1 cellular context compared by ENCODE assay signal in the genomic region with DNA sequence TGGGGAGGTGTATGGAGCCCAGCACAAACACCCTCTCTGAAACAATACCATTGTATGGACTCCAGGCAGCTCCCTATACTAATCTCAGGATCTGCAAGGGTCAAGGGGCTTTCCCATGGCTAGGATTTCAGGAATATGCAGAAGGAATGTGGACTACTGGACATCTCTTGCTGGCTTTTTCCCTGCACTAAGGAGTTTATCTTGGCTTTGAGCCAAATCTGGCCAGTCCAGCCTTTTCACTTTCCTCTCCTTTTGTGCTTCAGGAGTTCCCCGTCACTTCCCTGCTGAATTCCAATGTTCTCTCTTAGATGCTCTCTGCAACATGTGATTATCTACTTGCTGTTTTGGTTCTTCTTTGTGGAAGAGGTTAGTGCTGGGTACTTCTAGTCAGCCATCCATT.
A peak's percentile ranks its signal among the peaks of the same experiment; 100 is the strongest.
TF ChIP-seq lines count a peak whose summit lies in the region.

No MANE protein-coding gene starts in this region.

TF ChIP-seq in K562, 482 proteins besides CTCF, POLR2A, EP300 and RAD21:
- TF ChIP-seq NFIX (CRISPR knock-in tag; IDR thresholded peaks at IDR 0.05; ENCODE audit: low read depth) (peak; percentile 43; the same call in 1 of the 2 replicates), TCFL5 (CRISPR knock-in tag; conservative IDR thresholded peaks at IDR 0.05) (no peak), NFIC (IDR thresholded peaks at IDR 0.05) (peak; percentile 72)
- TF ChIP-seq, protein P1, sequence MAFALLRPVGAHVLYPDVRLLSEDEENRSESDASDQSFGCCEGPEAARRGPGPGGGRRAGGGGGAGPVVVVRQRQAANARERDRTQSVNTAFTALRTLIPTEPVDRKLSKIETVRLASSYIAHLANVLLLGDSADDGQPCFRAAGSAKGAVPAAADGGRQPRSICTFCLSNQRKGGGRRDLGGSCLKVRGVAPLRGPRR (CRISPR knock-in tag; IDR thresholded peaks at IDR 0.05), result no peak
TF ChIP-seq in K562: peak in this region for 2.
